Comparison of ENCODE assay signal across 30 cellular contexts in the genomic region with DNA sequence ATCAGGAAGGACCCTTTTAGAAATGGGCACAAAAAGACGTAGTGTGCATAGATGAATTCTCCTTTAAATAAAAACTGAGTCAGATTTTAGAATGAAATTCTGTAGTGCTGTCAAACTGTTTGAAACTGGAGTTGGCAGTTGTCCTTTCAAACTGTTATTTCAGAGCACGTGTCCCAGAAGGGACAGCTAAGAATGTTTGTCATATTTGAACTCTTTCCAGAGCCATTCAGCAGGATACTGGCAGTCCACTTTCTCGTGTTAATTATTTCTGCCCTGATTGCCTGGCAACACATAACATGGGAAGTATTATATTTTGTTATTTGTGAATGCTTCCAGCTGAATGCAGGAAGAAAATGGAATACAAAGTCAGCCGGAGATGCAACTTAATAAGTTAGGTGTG.
A peak's percentile ranks its signal among the peaks of the same experiment; 100 is the strongest.
DNase-seq lines count a peak whose midpoint lies in the region; ATAC-seq and TF ChIP-seq lines count a peak whose summit lies in the region.
"Had no signal": no experiment of that assay in that cellular context is flagged by ENCODE, and none has a peak within 500 bp of the region (broad histone marks: within the 10 kb centered on the region; RNA-seq: fewer than 3 reads in every experiment).

No MANE protein-coding gene starts in this region.

- POLR2A ChIA-PET in activated CD8-positive, alpha-beta T cell treated with anti-CD3 and anti-CD28 coated beads for 36 hours (lab: Charles Lee), result interaction anchor here (0.6 kb wide), 1 partner anchor 829 kb away, joined by 3 read pairs; no protein-coding TSS in a partner anchor

- no peak overlapping the region for H3K27ac ChIP-seq in left lung
- H3K27ac ChIP-seq: A549, body of pancreas, C4-2B, gastrocnemius medialis, testis, uterus had no signal

- ATAC-seq in left lung, result peak; percentile 68
- ATAC-seq in activated CD4-positive, CD25-positive, alpha-beta regulatory T cell treated with anti-CD3 and anti-CD28 coated beads, Interleukin-2, amount 50 U/mL, for 24 hours, result no peak
- ATAC-seq in activated CD8-positive, alpha-beta T cell treated with anti-CD3 and anti-CD28 coated beads for 36 hours, result no peak
- ATAC-seq: A549; body of pancreas; effector memory CD8-positive, alpha-beta T cell; gastrocnemius medialis; K562; stimulated activated effector memory CD8-positive, alpha-beta T cell treated with anti-CD3 and anti-CD28 coated beads, Interleukin-12 subunit alpha, Interleukin-12 subunit beta, amount 100 ng/mL, for 72 hours had no signal

- no peaks in the 10 kb centered on the region for H3K36me3 Mint-ChIP-seq in activated CD8-positive, alpha-beta T cell treated with anti-CD3 and anti-CD28 coated beads for 36 hours (ENCODE audit: low read depth)
- H3K36me3 Mint-ChIP-seq: stimulated activated effector memory CD8-positive, alpha-beta T cell treated with anti-CD3 and anti-CD28 coated beads, Interleukin-12 subunit alpha, Interleukin-12 subunit beta, amount 100 ng/mL, for 72 hours had no signal

- no peaks in the 10 kb centered on the region for H3K9me3 Mint-ChIP-seq in activated CD8-positive, alpha-beta T cell treated with anti-CD3 and anti-CD28 coated beads for 36 hours
- H3K9me3 Mint-ChIP-seq: activated CD4-positive, alpha-beta memory T cell treated with anti-CD3 and anti-CD28 coated beads, Interleukin-2, amount 10 ng/mL, durations not matched to agents 7 days and 5 days; effector memory CD8-positive, alpha-beta T cell; stimulated activated effector memory CD8-positive, alpha-beta T cell treated with anti-CD3 and anti-CD28 coated beads, Interleukin-12 subunit alpha, Interleukin-12 subunit beta, amount 100 ng/mL, for 72 hours had no signal

- no peaks in the 10 kb centered on the region for H3K27me3 Mint-ChIP-seq in activated CD8-positive, alpha-beta T cell treated with anti-CD3 and anti-CD28 coated beads for 36 hours
- H3K27me3 Mint-ChIP-seq: effector memory CD8-positive, alpha-beta T cell had no signal

- no peak for TF ChIP-seq CTCF in left lung (IDR thresholded peaks at IDR 0.05)
- TF ChIP-seq CTCF in activated CD8-positive, alpha-beta T cell treated with anti-CD3 and anti-CD28 coated beads for 36 hours (IDR thresholded peaks at IDR 0.05), result no peak

- H3K4me3 Mint-ChIP-seq in activated CD8-positive, alpha-beta T cell treated with anti-CD3 and anti-CD28 coated beads for 36 hours, result no peak overlapping the region
- H3K4me3 Mint-ChIP-seq: activated CD4-positive, alpha-beta memory T cell treated with anti-CD3 and anti-CD28 coated beads, Interleukin-2, amount 10 ng/mL, durations not matched to agents 7 days and 5 days; effector memory CD8-positive, alpha-beta T cell; stimulated activated effector memory CD8-positive, alpha-beta T cell treated with anti-CD3 and anti-CD28 coated beads, Interleukin-12 subunit alpha, Interleukin-12 subunit beta, amount 100 ng/mL, for 72 hours had no signal

- H3K27ac Mint-ChIP-seq in activated CD8-positive, alpha-beta T cell treated with anti-CD3 and anti-CD28 coated beads for 36 hours, result no peak overlapping the region
- H3K27ac Mint-ChIP-seq: activated CD4-positive, alpha-beta memory T cell treated with anti-CD3 and anti-CD28 coated beads, Interleukin-2, amount 10 ng/mL, durations not matched to agents 7 days and 5 days; effector memory CD8-positive, alpha-beta T cell; progenitor cell of endocrine pancreas; stimulated activated effector memory CD8-positive, alpha-beta T cell treated with anti-CD3 and anti-CD28 coated beads, Interleukin-12 subunit alpha, Interleukin-12 subunit beta, amount 100 ng/mL, for 72 hours had no signal

- peak; percentile 59 for DNase-seq in AG08395 (ENCODE audit: low spot score)
- peak; percentile 28 for DNase-seq in GM04504 (ENCODE audit: low read depth)
- peak; percentile 1 for DNase-seq in cerebellum (ENCODE audit: low spot score)
- no peak for DNase-seq in left lung
- no peak for DNase-seq in NCI-H2081 (lab: John Stamatoyannopoulos, UW)
- DNase-seq in NCI-H1048 (lab: John Stamatoyannopoulos, UW), result no peak
- no peak for DNase-seq in activated CD8-positive, alpha-beta T cell treated with anti-CD3 and anti-CD28 coated beads for 36 hours
- DNase-seq: activated CD4-positive, alpha-beta memory T cell treated with anti-CD3 and anti-CD28 coated beads, Interleukin-2, amount 10 ng/mL, durations not matched to agents 7 days and 5 days; activated effector memory CD4-positive, alpha-beta T cell treated with Interleukin-2 at 50 U/mL for 16 hours; activated T-cell treated with anti-CD3 and anti-CD28 coated beads for 4 hours; body of pancreas; DMS79 treated with DMSO at 0.1 percent for 48 hours; effector memory CD8-positive, alpha-beta T cell; gastrocnemius medialis; GOT3; MM.1S; NCI-H1436 treated with DMSO at 0.1 percent for 48 hours; NCI-H526; small intestine; stimulated activated CD4-positive, alpha-beta T cell treated with anti-CD3 and anti-CD28 coated beads, Interleukin-2, amount 100 ng/mL, for 24 hours; T-helper 1 cell; testis; uterus had no signal

- H3K4me1 Mint-ChIP-seq in activated CD8-positive, alpha-beta T cell treated with anti-CD3 and anti-CD28 coated beads for 36 hours (ENCODE audit: low read depth), result no peaks in the 10 kb centered on the region
- H3K4me1 Mint-ChIP-seq: activated CD4-positive, alpha-beta memory T cell treated with anti-CD3 and anti-CD28 coated beads, Interleukin-2, amount 10 ng/mL, durations not matched to agents 7 days and 5 days; stimulated activated effector memory CD8-positive, alpha-beta T cell treated with anti-CD3 and anti-CD28 coated beads, Interleukin-12 subunit alpha, Interleukin-12 subunit beta, amount 100 ng/mL, for 72 hours had no signal

- intact Hi-C loops in left lung (cut with DNase I), result no loop called here
- intact Hi-C loops in activated CD8-positive, alpha-beta T cell treated with anti-CD3 and anti-CD28 coated beads for 36 hours (cut with micrococcal nuclease), result no loop called here

- no peaks in the 10 kb centered on the region for H3K27me3 ChIP-seq in left lung
- H3K27me3 ChIP-seq: body of pancreas, gastrocnemius medialis, testis, uterus had no signal

- H3K4me1 ChIP-seq in left lung, result no peaks in the 10 kb centered on the region
- H3K4me1 ChIP-seq: A549, body of pancreas, gastrocnemius medialis, testis, uterus had no signal

- no peaks in the 10 kb centered on the region for H3K9me3 ChIP-seq in left lung
- H3K9me3 ChIP-seq: A549, body of pancreas, gastrocnemius medialis, testis, uterus had no signal

- no peaks in the 10 kb centered on the region for H3K36me3 ChIP-seq in left lung
- H3K36me3 ChIP-seq: gastrocnemius medialis, uterus had no signal

- CTCF ChIA-PET in activated CD8-positive, alpha-beta T cell treated with anti-CD3 and anti-CD28 coated beads for 36 hours (lab: Charles Lee), result no interaction called here

- H3K4me3 ChIP-seq in left lung, result no peak overlapping the region
- H3K4me3 ChIP-seq: A549, body of pancreas, gastrocnemius medialis, K562, lung, testis, uterus had no signal

Comparison
In these comparisons a context has a peak if more than half of its experiments do, and no peak if none do; other contexts are left out.
1. DNase-seq: peak in AG08395 (single experiment), GM04504 (single experiment) and cerebellum (single experiment); none in left lung (0 of 2), NCI-H2081 (0 of 2), NCI-H1048 (single experiment) and activated CD8-positive, alpha-beta T cell treated with anti-CD3 and anti-CD28 coated beads for 36 hours (single experiment).